In the genomic region with DNA sequence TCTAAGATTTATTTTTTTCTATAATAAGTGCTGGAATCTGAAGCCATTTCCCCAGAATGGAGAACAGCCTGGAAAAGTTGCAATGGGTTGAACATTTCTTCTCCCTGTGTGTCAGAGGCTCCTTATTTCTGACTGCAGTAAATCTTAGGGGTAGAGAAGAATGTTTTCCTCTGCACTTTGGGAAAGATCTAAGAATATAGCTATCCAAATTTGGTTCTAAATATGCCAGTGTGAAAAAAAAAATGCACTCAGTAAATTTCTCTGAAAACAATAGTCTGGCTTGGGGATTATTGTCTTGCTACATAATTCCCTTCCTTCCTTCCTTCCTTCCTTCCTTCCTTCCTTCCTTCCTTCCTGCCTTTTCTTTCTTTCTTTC, we compare ENCODE assay signal across 7 cellular contexts. TPM values are rescaled to one million over a fixed set of nuclear protein-coding genes. Genes with fewer than 3 reads are reported as not detected.
"Had no signal": no experiment of that assay in that cellular context is flagged by ENCODE, and none has a peak within 500 bp of the region (broad histone marks: within the 10 kb centered on the region; RNA-seq: fewer than 3 reads in every experiment).

No MANE protein-coding gene starts in this region.

- H3K27ac ChIP-seq: GM23248 had no signal

- H3K9ac ChIP-seq: GM23248 had no signal

- DNase-seq: GM23248, H9, HCEC 1CT, IMR-90 had no signal

- H3K4me1 Mint-ChIP-seq: H9 had no signal

- H3K4me3 ChIP-seq: GM23248 had no signal

- H3K4me3 Mint-ChIP-seq: H9 had no signal

- H3K27ac Mint-ChIP-seq: H9 had no signal

- H2AFZ ChIP-seq: GM23248 had no signal

- FAIRE-seq: H54, HTR-8/SVneo had no signal

RNA-seq across cellular contexts. Expression of gene CYRIA, which starts 19.7 kb away (rescaled TPM):
- total RNA-seq: GM23248, HT-29 had no signal
- polyA plus RNA-seq: GM23248 had no signal
